15 cellular contexts compared by ENCODE assay signal in the genomic region with DNA sequence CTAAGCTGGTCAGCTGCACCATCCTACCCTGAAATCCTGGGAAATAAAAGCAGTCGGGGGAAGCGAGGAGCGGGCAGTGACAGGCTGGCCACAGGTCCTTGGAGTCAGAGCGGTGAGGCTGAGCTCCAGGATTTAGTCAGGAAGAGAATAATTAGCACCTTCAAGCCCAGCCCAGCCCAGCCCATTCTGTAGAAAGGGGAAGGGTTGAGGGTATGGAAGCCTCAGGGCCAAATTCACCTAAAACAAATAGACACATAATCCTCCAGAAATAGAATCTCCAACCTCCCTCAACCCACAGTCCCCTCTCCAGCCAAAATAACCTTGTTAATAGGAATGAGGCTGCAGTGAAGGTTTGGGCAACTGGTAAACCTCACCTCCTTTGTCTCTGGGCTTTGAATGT.
DNase-seq lines count a peak whose midpoint lies in the region; ATAC-seq and TF ChIP-seq lines count a peak whose summit lies in the region.
"Had no signal": no experiment of that assay in that cellular context is flagged by ENCODE, and none has a peak within 500 bp of the region (broad histone marks: within the 10 kb centered on the region; RNA-seq: fewer than 3 reads in every experiment).

No MANE protein-coding gene starts in this region.

- peaks cover 47% of the 10 kb centered on the region for H3K4me1 Mint-ChIP-seq in nephron progenitor cell

- H3K27ac Mint-ChIP-seq in nephron progenitor cell: peak overlapping the region; percentile 53
- H3K27ac Mint-ChIP-seq: activated CD4-positive, alpha-beta memory T cell treated with anti-CD3 and anti-CD28 coated beads for 36 hours; dendritic cell treated with granulocyte-macrophage colony-stimulating factor and Interleukin-4, amounts not matched to agents 40 ng/mL and 50 ng/mL, for 4 days had no signal

- H3K4me3 Mint-ChIP-seq in nephron progenitor cell: peak overlapping the region; percentile 7
- H3K4me3 Mint-ChIP-seq: activated CD4-positive, alpha-beta memory T cell treated with anti-CD3 and anti-CD28 coated beads for 36 hours; dendritic cell treated with granulocyte-macrophage colony-stimulating factor and Interleukin-4, amounts not matched to agents 40 ng/mL and 50 ng/mL, for 4 days had no signal

- DNase-seq in Daoy (ENCODE audit: low read depth): peak; percentile 21
- peak; percentile 26 for DNase-seq in LHCN-M2 (ENCODE audit: low read depth)
- DNase-seq in cerebellum (ENCODE audit: low spot score): peak; percentile 87
- no peak for DNase-seq in nephron progenitor cell
- no peak for DNase-seq in NK-92 (lab: John Stamatoyannopoulos, UW; ENCODE audit: unreplicated experiment)
- no peak for DNase-seq in SJCRH30
- DNase-seq: activated CD4-positive, alpha-beta memory T cell treated with anti-CD3 and anti-CD28 coated beads for 36 hours; activated naive CD4-positive, alpha-beta T cell treated with Interleukin-2 at 50 U/mL for 16 hours; activated T-cell treated with anti-CD3 and anti-CD28 coated beads, Interleukin-2, amount 50 U/mL, for 1 hour; NCI-H2029; SIG-M5; stimulated activated CD4-positive, alpha-beta T cell treated with anti-CD3 and anti-CD28 coated beads, Interleukin-4, amount 100 ng/mL, for 4 hours had no signal

- H3K36me3 ChIP-seq in SJCRH30: no peaks in the 10 kb centered on the region

- H3K9me3 ChIP-seq in SJCRH30 (replicated peaks): no peaks in the 10 kb centered on the region

- H3K27me3 Mint-ChIP-seq in nephron progenitor cell (ENCODE audit: low read depth, poor library complexity): peaks cover 8% of the 10 kb centered on the region
- H3K27me3 Mint-ChIP-seq: activated CD4-positive, alpha-beta memory T cell treated with anti-CD3 and anti-CD28 coated beads for 36 hours had no signal

- H3K4me1 ChIP-seq in SJCRH30: no peaks in the 10 kb centered on the region

- H3K36me3 Mint-ChIP-seq in nephron progenitor cell (ENCODE audit: low read depth): no peaks in the 10 kb centered on the region
- H3K36me3 Mint-ChIP-seq: activated CD4-positive, alpha-beta memory T cell treated with anti-CD3 and anti-CD28 coated beads for 36 hours had no signal

- ATAC-seq in GM21528 (IDR thresholded peaks at IDR 0.05; ENCODE audit: low FRiP score, unreplicated experiment) (no peak), HG03108 (IDR thresholded peaks at IDR 0.05; ENCODE audit: unreplicated experiment) (no peak)

- no peaks in the 10 kb centered on the region for H3K27me3 ChIP-seq in SJCRH30

- no peaks in the 10 kb centered on the region for H3K9me3 Mint-ChIP-seq in nephron progenitor cell
- H3K9me3 Mint-ChIP-seq: activated CD4-positive, alpha-beta memory T cell treated with anti-CD3 and anti-CD28 coated beads for 36 hours; dendritic cell treated with granulocyte-macrophage colony-stimulating factor and Interleukin-4, amounts not matched to agents 40 ng/mL and 50 ng/mL, for 4 days had no signal

- TF ChIP-seq CTCF in nephron progenitor cell (IDR thresholded peaks at IDR 0.05): no peak

- no peak overlapping the region for H3K27ac ChIP-seq in SJCRH30

- no peak overlapping the region for H3K4me3 ChIP-seq in SJCRH30

Comparison
In these comparisons a context has a peak if more than half of its experiments do, and no peak if none do; other contexts are left out.
1. DNase-seq: peak in Daoy (single experiment), LHCN-M2 (single experiment) and cerebellum (single experiment); none in nephron progenitor cell (single experiment), NK-92 (single experiment) and SJCRH30 (0 of 2).